Comparison of ENCODE assay signal across 9 cellular contexts in the genomic region with DNA sequence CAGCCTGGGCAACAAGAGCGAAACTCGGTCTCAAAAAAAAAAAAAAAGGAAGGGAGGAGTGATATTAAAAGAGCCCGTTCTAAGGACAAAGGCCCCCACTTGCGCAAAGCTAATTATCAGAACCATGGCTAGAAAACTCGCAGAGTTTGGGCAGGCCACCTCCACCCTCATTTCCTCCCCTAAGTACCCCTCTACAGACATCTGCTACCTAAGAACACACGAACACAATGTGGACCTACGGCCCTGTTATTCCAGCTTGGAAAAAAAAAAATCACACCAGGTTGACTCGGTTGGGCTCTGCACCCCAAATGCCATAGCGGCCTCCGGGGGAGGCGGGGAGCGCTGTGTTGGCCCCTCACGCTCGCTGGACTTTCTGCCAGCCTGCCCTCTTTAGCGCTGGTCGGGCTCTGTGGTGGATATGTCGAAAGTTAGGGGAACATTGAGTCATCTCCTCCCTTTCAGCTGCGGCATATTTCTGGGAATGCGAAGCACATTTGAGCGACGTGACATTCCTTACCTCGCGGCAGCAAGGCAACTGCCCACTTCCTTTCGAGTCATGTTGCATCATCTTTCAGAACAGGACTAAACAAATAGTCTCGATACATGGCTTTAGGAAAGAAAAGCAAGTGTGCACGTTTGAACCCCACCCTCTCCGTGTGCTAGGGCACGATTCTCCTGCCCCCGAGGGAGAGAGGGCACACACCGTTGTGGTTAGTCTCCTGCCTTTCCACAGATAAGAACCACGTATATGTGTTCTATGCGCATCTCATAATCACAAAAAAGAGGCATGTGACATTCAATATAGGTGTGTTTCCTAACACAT.
DNase-seq lines count a peak whose midpoint lies in the region; ATAC-seq and TF ChIP-seq lines count a peak whose summit lies in the region.
"Had no signal": no experiment of that assay in that cellular context is flagged by ENCODE, and none has a peak within 500 bp of the region (broad histone marks: within the 10 kb centered on the region; RNA-seq: fewer than 3 reads in every experiment).

No MANE protein-coding gene starts in this region.

- H3K4me1 ChIP-seq in HCT116 (ENCODE audit: control insufficient read depth in 1 of 2, insufficient read depth in 2 of 2, low read length in 2 of 2) (peaks cover 54 to 90% of the 10 kb centered on the region in 2 experiments), skeletal muscle satellite cell (ENCODE audit: control insufficient read depth, insufficient read depth, low read length) (peaks cover 45% of the 10 kb centered on the region)

- H3K36me3 ChIP-seq in HCT116 (ENCODE audit: control insufficient read depth in 1 of 2, insufficient read depth in 2 of 2, low read length in 2 of 2) (no peaks in the 10 kb centered on the region), skeletal muscle satellite cell (ENCODE audit: insufficient read depth, low read length) (no peaks in the 10 kb centered on the region)

- POLR2A ChIA-PET in HCT116 (lab: Charles Lee): interaction anchor here (0.8 to 5.1 kb wide), 16 partner anchors 9 to 193 kb away, joined by 3 to 34 read pairs (median 4); a partner anchor contains a TSS

- peak overlapping the region; percentile 94 for H3K27ac ChIP-seq in HCT116 (ENCODE audit: low read depth, low read length)

- no peak overlapping the region for H3K27ac Mint-ChIP-seq in effector memory CD8-positive, alpha-beta T cell

- H3K4me1 Mint-ChIP-seq in effector memory CD8-positive, alpha-beta T cell (ENCODE audit: low read depth in 2 of 2): peaks cover 7 to 15% of the 10 kb centered on the region in 2 donors

- H3K9me3 ChIP-seq in HCT116 (ENCODE audit: control insufficient read depth in 1 of 2, insufficient read depth in 1 of 2, low read depth in 1 of 2, low read length in 2 of 2): no peaks in the 10 kb centered on the region
- no peaks in the 10 kb centered on the region for H3K9me3 ChIP-seq in skeletal muscle satellite cell (replicated peaks; ENCODE audit: low read length)

- H3K9me2 ChIP-seq in HCT116 (ENCODE audit: insufficient read depth): no peaks in the 10 kb centered on the region

- DNase-seq in HCT116 (ENCODE audit: low read depth, low spot score): peak; percentile 96
- DNase-seq in foreskin fibroblast: peak; percentile 98
- DNase-seq in cerebellar cortex (ENCODE audit: low spot score): no peak
- no peak for DNase-seq in effector memory CD8-positive, alpha-beta T cell

- TF ChIP-seq CTCF in HCT116 (IDR thresholded peaks at IDR 0.05 in 2 of 3, conservative IDR thresholded peaks at IDR 0.05 in 1 of 3; ENCODE audit: borderline replicate concordance in 1 of 3, insufficient read depth in 1 of 3, low read depth in 2 of 3, low read length in 2 of 3) (no peak), foreskin fibroblast (IDR thresholded peaks at IDR 0.05; ENCODE audit: low read depth, low read length) (no peak)

- no peaks in the 10 kb centered on the region for H3K9me3 Mint-ChIP-seq in effector memory CD8-positive, alpha-beta T cell

- peaks cover 5% of the 10 kb centered on the region for H3K36me3 Mint-ChIP-seq in effector memory CD8-positive, alpha-beta T cell (ENCODE audit: insufficient read depth)

- intact Hi-C loops in HCT116 (cut with micrococcal nuclease): no loop called here

- H3K4me3 Mint-ChIP-seq in effector memory CD8-positive, alpha-beta T cell: peak overlapping the region in 1 of 2 donors; percentile 8

- H3K27me3 Mint-ChIP-seq in effector memory CD8-positive, alpha-beta T cell: peaks cover 29 to 68% of the 10 kb centered on the region in 2 donors

- no peak overlapping the region for H2AFZ ChIP-seq in HCT116 (ENCODE audit: low read depth, low read length, poor library complexity, severe bottlenecking)

- H3K9ac ChIP-seq in HCT116 (ENCODE audit: low read length) (peak overlapping the region; percentile 74), skeletal muscle satellite cell (ENCODE audit: low read depth, low read length) (peak overlapping the region; percentile 77)

- ATAC-seq in HCT116 (peak; percentile 81), SK-N-SH treated with all-trans-retinoic acid at 6 μM for 48 hours (peak; percentile 94), GM21515 (IDR thresholded peaks at IDR 0.05; ENCODE audit: unreplicated experiment) (no peak), HG03039 (IDR thresholded peaks at IDR 0.05; ENCODE audit: unreplicated experiment) (no peak)
- ATAC-seq in effector memory CD8-positive, alpha-beta T cell (replicated peaks): no peak
- ATAC-seq: naive thymus-derived CD4-positive, alpha-beta T cell had no signal

- peak; percentile 24 for TF ChIP-seq POLR2A in HCT116 (IDR thresholded peaks at IDR 0.05; ENCODE audit: borderline replicate concordance, extremely low read depth, insufficient read depth, insufficient read length)

- no peaks in the 10 kb centered on the region for H3K79me2 ChIP-seq in HCT116 (ENCODE audit: insufficient read depth, low read length)

- H3K4me2 ChIP-seq in HCT116 (ENCODE audit: low read length): peak overlapping the region; percentile 63
- H3K4me2 ChIP-seq in skeletal muscle satellite cell (ENCODE audit: low read length): peak overlapping the region; percentile 68

- CTCF ChIA-PET in HCT116 (lab: Charles Lee): interaction anchor here (0.6 to 1.0 kb wide), 2 partner anchors 44 to 102 kb away, joined by 3 read pairs; no protein-coding TSS in a partner anchor

- no TSS peak for BruUV-seq in HCT116 (replicated peaks; lab: Mats Ljungman, UMichigan)

- H3K4me3 ChIP-seq in HCT116 (replicated peaks in 1 of 2; ENCODE audit: low read depth in 1 of 2, low read length in 2 of 2) (peak overlapping the region; percentile 2 to 33; a peak in 3 of 4 replicates), foreskin fibroblast (ENCODE audit: low read depth in 1 of 2, low read length in 2 of 2) (no peak overlapping the region), skeletal muscle satellite cell (ENCODE audit: low read length) (peak overlapping the region; percentile 19)

- H4K20me1 ChIP-seq in HCT116 (ENCODE audit: insufficient read depth): no peaks in the 10 kb centered on the region

- RAD21 ChIA-PET in HCT116 (lab: Charles Lee; ENCODE audit: low non-redundant PET in 1 of 2, low total read pairs in 2 of 2, uncharacterized antibody in 2 of 2, unreplicated experiment in 2 of 2): no interaction called here

- H3K27me3 ChIP-seq in HCT116 (ENCODE audit: insufficient read depth, low read length): no peaks in the 10 kb centered on the region
- H3K27me3 ChIP-seq in skeletal muscle satellite cell (ENCODE audit: control insufficient read depth, insufficient read depth, low read length): no peaks in the 10 kb centered on the region

- no peak for TF ChIP-seq RAD21 in HCT116 (IDR thresholded peaks at IDR 0.05; ENCODE audit: low read depth)

TF ChIP-seq in HCT116, 20 proteins besides CTCF, POLR2A, EP300 and RAD21:
- TF ChIP-seq POLR2AphosphoS5 (IDR thresholded peaks at IDR 0.05; ENCODE audit: low read depth, low read length) (peak; percentile 86), ZFX (IDR thresholded peaks at IDR 0.05) (no peak), TCF7L2 (IDR thresholded peaks at IDR 0.05; ENCODE audit: borderline replicate concordance, extremely low read depth, insufficient read depth, insufficient read length) (peak; percentile 90), YY1 (IDR thresholded peaks at IDR 0.05; ENCODE audit: extremely low read depth, insufficient replicate concordance, low read depth, low read length) (peak; percentile 51), ZNF274 (IDR thresholded peaks at IDR 0.05; ENCODE audit: low read depth, low read length) (no peak)

TF ChIP-seq in SK-N-SH treated with all-trans-retinoic acid at 6 μM for 48 hours, 23 proteins besides CTCF, POLR2A, EP300 and RAD21:
- no peak for TF ChIP-seq ZC3H10 (CRISPR knock-in tag; IDR thresholded peaks at IDR 0.05)
- TF ChIP-seq ZFP3 (CRISPR knock-in tag; IDR thresholded peaks at IDR 0.05): no peak

Comparison
In these comparisons a context has a peak if more than half of its experiments do, and no peak if none do; other contexts are left out.
1. ATAC-seq: peak in HCT116 (single experiment) and SK-N-SH treated with all-trans-retinoic acid at 6 μM for 48 hours (single experiment); none in GM21515 (single experiment), effector memory CD8-positive, alpha-beta T cell (single experiment) and HG03039 (single experiment).
2. DNase-seq: peak in HCT116 (single experiment) and foreskin fibroblast (2 of 2); none in cerebellar cortex (single experiment) and effector memory CD8-positive, alpha-beta T cell (0 of 3).
3. H3K4me3 ChIP-seq: peak in HCT116 (2 of 2) and skeletal muscle satellite cell (single experiment); none in foreskin fibroblast (0 of 2).